ENCODE assay signal across 8 cellular contexts in genomic region chr6:10412948-10413849, GRCh38. TPM values are rescaled to one million over a fixed set of nuclear protein-coding genes. Genes with fewer than 3 reads are reported as not detected.
A peak's percentile ranks its signal among the peaks of the same experiment; 100 is the strongest.
DNase-seq lines count a peak whose midpoint lies in the region; ATAC-seq and TF ChIP-seq lines count a peak whose summit lies in the region.

No MANE protein-coding gene starts in this region.

- H3K36me3 ChIP-seq in GM23248 (ENCODE audit: low read depth) (no peaks in the 10 kb centered on the region), endodermal cell (ENCODE audit: control insufficient read depth, insufficient read depth, low read length) (no peaks in the 10 kb centered on the region), neuron (ENCODE audit: insufficient read depth, low read length) (no peaks in the 10 kb centered on the region)

- peaks cover 52% of the 10 kb centered on the region for H3K79me2 ChIP-seq in GM23248 (ENCODE audit: insufficient read depth)

- H3K27me3 ChIP-seq in GM23248 (replicated peaks; ENCODE audit: insufficient read depth) (peaks cover 26% of the 10 kb centered on the region; the same call in 1 of the 2 replicates), endodermal cell (ENCODE audit: control insufficient read depth, insufficient read depth, low read length, poor library complexity, severe bottlenecking) (peaks cover 100% of the 10 kb centered on the region), neuron (ENCODE audit: insufficient read depth, low read length) (peaks cover 98% of the 10 kb centered on the region)

- H4K20me1 ChIP-seq in GM23248 (ENCODE audit: insufficient read depth), result no peaks in the 10 kb centered on the region

- no peaks in the 10 kb centered on the region for H3K36me3 Mint-ChIP-seq in endodermal cell (ENCODE audit: low read depth)

- H3K4me1 Mint-ChIP-seq in endodermal cell, result peaks cover 63% of the 10 kb centered on the region

- peaks cover 97% of the 10 kb centered on the region for H3K27me3 Mint-ChIP-seq in endodermal cell (ENCODE audit: insufficient read depth)

- H3K4me3 ChIP-seq in GM23248 (peak overlapping the region; percentile 98), endodermal cell (ENCODE audit: low read length) (peak overlapping the region; percentile 65), neuron (ENCODE audit: low read length) (peak overlapping the region; percentile 43)

- H3K9me3 ChIP-seq in GM23248 (ENCODE audit: low read depth), result no peaks in the 10 kb centered on the region
- no peaks in the 10 kb centered on the region for H3K9me3 ChIP-seq in endodermal cell (ENCODE audit: control insufficient read depth, low read length)
- peaks cover 7% of the 10 kb centered on the region for H3K9me3 ChIP-seq in neuron (ENCODE audit: low read length)

- peak overlapping the region; percentile 56 for H3K4me3 Mint-ChIP-seq in endodermal cell

- no peaks in the 10 kb centered on the region for H3K9me2 ChIP-seq in GM23248 (ENCODE audit: insufficient read depth)

- TF ChIP-seq CTCF in endodermal cell (conservative IDR thresholded peaks at IDR 0.05), result peak; percentile 30

- H3K27ac ChIP-seq in GM23248, result peak overlapping the region; percentile 85
- H3K27ac ChIP-seq in endodermal cell (ENCODE audit: low read depth, low read length), result peak overlapping the region; percentile 15

- H3K4me2 ChIP-seq in GM23248 (ENCODE audit: unreplicated experiment), result peak overlapping the region; percentile 69

- no peak overlapping the region for H3K27ac Mint-ChIP-seq in endodermal cell

- peaks cover 7% of the 10 kb centered on the region for H3F3A ChIP-seq in GM23248 (ENCODE audit: insufficient read depth)

- WGBS in GM23248 (ENCODE audit: low coverage in 1 of 2, low lambda C conversion rate in 2 of 2, missing lambda C conversion rate in 2 of 2), 2 experiments, result 11 to 12% methylated on average over 50 of the region's 60 CpGs
- WGBS in endodermal cell (ENCODE audit: insufficient coverage in 1 of 2, insufficient read length in 1 of 2), 2 experiments, result 1 to 2% methylated on average over 32 to 60 of the region's 60 CpGs

- intact Hi-C loops in sciatic nerve (cut with DNase I), result loop anchor here (10.0 kb wide), 1 partner anchor 378 kb away; no protein-coding TSS in a partner anchor

- ATAC-seq in sciatic nerve, result no peak

- H3K9me3 Mint-ChIP-seq in endodermal cell, result no peaks in the 10 kb centered on the region

- TF ChIP-seq POLR2A in erythroblast (IDR thresholded peaks at IDR 0.05; ENCODE audit: low read length), result no peak

- DNase-seq in EL, result peak; percentile 44
- DNase-seq in GM23248, result peak; percentile 70
- DNase-seq in NCI-H526 (lab: John Stamatoyannopoulos, UW), result peak; percentile 42 to 84
- peak; percentile 84 for DNase-seq in endodermal cell
- DNase-seq in erythroblast (lab: John Stamatoyannopoulos, UW), result no peak
- DNase-seq in occipital lobe (lab: John Stamatoyannopoulos, UW), result no peak
- DNase-seq in sciatic nerve (ENCODE audit: low spot score), result no peak

- in situ Hi-C loops in GM23248 (cut with MboI), result loop anchor here (25.0 kb wide), 1 partner anchor 1426 kb away; no protein-coding TSS in a partner anchor

- H2AFZ ChIP-seq in GM23248, result peak overlapping the region; percentile 65
- H2AFZ ChIP-seq in neuron (ENCODE audit: low read depth, low read length), result peak overlapping the region; percentile 75

- H3K4me1 ChIP-seq in GM23248 (ENCODE audit: insufficient read depth) (no peaks in the 10 kb centered on the region), endodermal cell (ENCODE audit: control insufficient read depth, insufficient read depth, low read length) (peaks cover 6% of the 10 kb centered on the region), neuron (ENCODE audit: insufficient read depth, low read length) (peaks cover 28% of the 10 kb centered on the region)

- H3K9ac ChIP-seq in GM23248, result peak overlapping the region; percentile 93
- H3K9ac ChIP-seq in endodermal cell (ENCODE audit: extremely low read depth, low read length, poor library complexity, severe bottlenecking), result no peak overlapping the region

RNA-seq across cellular contexts. Expression of gene TFAP2A, which starts 1.7 kb away (rescaled TPM):
- total RNA-seq in GM23248 (2014; rRNA removed; shearing (Covaris generic)), result 1.9 and 2.5 TPM in 2 replicates
- polyA plus RNA-seq in GM23248 (2016; fragmentation: Nextera tagmentation; extraction: Ambion mirVana), result 7.2 and 8.4 TPM in 2 replicates
- total RNA-seq in endodermal cell, result under 1 TPM; 0.51 to 0.69 TPM
- polyA plus RNA-seq in endodermal cell (2013, experiment 1 of 2), result 39.2 TPM
- polyA plus RNA-seq in endodermal cell (2013, experiment 2 of 2), result 32.0 TPM
- not detected for total RNA-seq in occipital lobe
- total RNA-seq in sciatic nerve, result 1.6 TPM

Comparison
In these comparisons a context has a peak if more than half of its experiments do, and no peak if none do; other contexts are left out.
1. DNase-seq: peak in EL (single experiment), GM23248 (single experiment), NCI-H526 (2 of 2) and endodermal cell (single experiment); none in erythroblast (0 of 2), occipital lobe (single experiment) and sciatic nerve (single experiment).
2. H3K4me3 ChIP-seq: peak in every context shown above with its lines; median percentile 98 in GM23248; 65 in endodermal cell; 43 in neuron.